8 cellular contexts compared by ENCODE assay signal in the genomic region with DNA sequence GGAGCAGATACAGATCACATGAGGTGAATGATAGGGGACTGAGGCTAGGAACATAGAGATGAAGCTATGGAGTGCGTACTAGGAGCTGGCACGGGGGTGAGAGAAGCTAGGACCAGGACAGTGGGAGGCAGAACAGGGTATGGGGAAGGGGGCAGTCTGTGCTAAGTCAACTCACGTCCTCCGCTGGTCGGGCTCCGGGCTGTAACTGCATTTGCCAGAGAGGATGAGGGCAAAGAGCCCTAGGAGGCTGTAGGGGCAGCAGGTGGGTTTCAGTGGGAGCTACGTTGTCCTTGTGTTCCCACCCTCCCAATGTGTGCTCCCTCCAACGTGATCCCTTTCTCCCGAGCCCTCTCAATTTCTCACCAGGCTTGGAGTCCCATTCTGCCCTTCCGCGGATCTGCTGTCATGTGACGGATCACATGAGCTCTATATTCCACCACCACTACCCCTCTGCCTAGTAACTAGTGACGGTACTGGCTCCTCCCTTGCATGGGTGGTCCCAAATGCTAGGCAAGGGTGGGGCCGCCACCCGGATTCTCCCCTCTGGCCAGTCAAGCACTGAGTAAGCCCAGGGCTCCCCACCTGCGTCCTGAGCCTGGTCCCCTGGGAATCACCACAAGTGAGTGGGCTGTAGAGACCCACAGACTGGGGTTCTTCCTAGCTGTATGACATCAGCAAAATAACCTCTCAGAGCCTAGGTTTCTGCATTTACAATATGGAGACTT.
DNase-seq lines count a peak whose midpoint lies in the region; ATAC-seq and FAIRE-seq lines count a peak whose summit lies in the region.

Gene TPP1 (minus strand): TSS at position 402 of the 725 bp plus-strand sequence. CDS start 22 bp downstream, at position 380.

- H3K36me3 ChIP-seq in BLaER1: peaks cover 49% of the 10 kb centered on the region

- H3K27ac ChIP-seq in BLaER1: peak within 1 kb of the TSS; percentile 84
- H3K27ac ChIP-seq in layer of hippocampus (ENCODE audit: low read depth, low read length): peak within 1 kb of the TSS; percentile 93

- H3K9me3 ChIP-seq in BLaER1: no peaks in the 10 kb centered on the region

- no peaks in the 10 kb centered on the region for H3K27me3 ChIP-seq in BLaER1
- H3K27me3 ChIP-seq in layer of hippocampus (ENCODE audit: control insufficient read depth, insufficient read depth, low read length): no peaks in the 10 kb centered on the region

- no peaks in the 10 kb centered on the region for H4K20me1 ChIP-seq in BLaER1

- peak; percentile 5 for FAIRE-seq in colon (lab: Jason Lieb, UNC)

- peaks cover 40% of the 10 kb centered on the region for H3K4me1 ChIP-seq in BLaER1

- peak within 1 kb of the TSS; percentile 98 for H3K4me2 ChIP-seq in BLaER1

- peak within 1 kb of the TSS; percentile 81 for H3K4me3 ChIP-seq in BLaER1

- peak within 1 kb of the TSS; percentile 90 for H3K9ac ChIP-seq in BLaER1

- peak; percentile 52 for DNase-seq in NCI-H524 treated with DMSO at 0.1 percent for 48 hours (lab: John Stamatoyannopoulos, UW)
- peak; percentile 84 to 91 for DNase-seq in activated CD4-positive, alpha-beta T cell treated with anti-CD3 and anti-CD28 coated beads for 4 hours
- peak; percentile 70 to 82 for DNase-seq in stimulated activated CD4-positive, alpha-beta T cell treated with anti-CD3 and anti-CD28 coated beads, Interleukin-1b, Interleukin-23, amount 100 ng/mL, for 4 hours (ENCODE audit: low read depth in 2 of 2)

- ATAC-seq in GM19324 (IDR thresholded peaks at IDR 0.05; ENCODE audit: low FRiP score, unreplicated experiment) (peak; percentile 99), HG03460 (IDR thresholded peaks at IDR 0.05; ENCODE audit: unreplicated experiment) (peak; percentile 100)

Comparison
In these comparisons a context has a peak if more than half of its experiments do, and no peak if none do; other contexts are left out.
1. Peak in every context shown above with its lines: DNase-seq, ATAC-seq, H3K4me3 ChIP-seq and H3K27ac ChIP-seq.